In the genomic region with DNA sequence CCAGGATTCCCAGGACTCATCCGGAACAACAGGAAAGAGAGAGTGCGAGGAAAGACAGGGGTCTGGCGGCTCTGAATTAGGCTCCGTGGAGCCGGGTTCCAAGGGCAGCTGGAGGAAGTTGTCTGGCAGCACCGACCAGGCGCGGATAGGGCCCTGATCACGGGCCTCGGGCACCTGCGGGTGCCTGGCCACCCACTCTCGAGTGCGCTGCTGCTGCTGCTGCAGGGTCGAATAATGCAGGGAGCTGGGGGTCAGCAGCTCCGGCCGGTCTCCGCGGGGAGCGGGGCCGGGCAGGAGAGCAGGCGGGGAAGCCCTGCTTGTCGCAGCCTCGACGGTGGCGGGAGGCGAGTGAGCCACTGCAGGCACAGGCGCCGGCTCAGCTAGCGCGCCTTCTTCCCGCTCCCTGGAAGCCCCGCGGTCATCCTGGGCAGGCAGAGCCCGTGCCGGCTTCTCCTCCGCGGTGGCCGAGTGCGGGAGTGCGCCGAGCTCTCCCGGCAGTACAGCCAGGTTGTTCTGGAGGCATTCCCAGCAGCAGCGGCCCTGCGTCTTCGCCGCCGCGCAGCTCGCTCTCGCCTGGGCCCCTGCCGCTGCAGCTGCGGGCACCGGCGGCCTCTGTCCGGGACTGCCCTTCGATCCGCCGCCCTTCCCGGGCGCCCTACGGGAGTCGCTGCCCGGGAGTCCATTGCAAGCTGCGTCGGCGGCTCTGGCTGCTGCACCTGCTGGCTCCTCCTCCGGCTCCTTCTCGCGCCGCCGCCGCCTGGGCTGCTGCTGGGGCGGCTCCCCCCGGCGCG, we compare ENCODE assay signal across 7 cellular contexts. TPM values are rescaled to one million over a fixed set of nuclear protein-coding genes. Genes with fewer than 3 reads are reported as not detected.
DNase-seq lines count a peak whose midpoint lies in the region; ATAC-seq, FAIRE-seq and TF ChIP-seq lines count a peak whose summit lies in the region.

No MANE protein-coding gene starts in this region.

- DNase-seq in GM06990 (ENCODE audit: extremely low read depth, insufficient read length) (peak; percentile 26), activated B cell treated with CpG ODN at 0.5 μM for 24 hours (peak; percentile 18), endothelial cell of umbilical vein (ENCODE audit: low read depth, low spot score) (peak; percentile 35), naive B cell (no peak), uterus (no peak)

- intact Hi-C loops in activated B cell treated with CpG ODN at 0.5 μM for 24 hours (cut with micrococcal nuclease) (no loop called here), endothelial cell of umbilical vein (cut with micrococcal nuclease) (loop anchor here (1.0 to 5.0 kb wide), 3 partner anchors 52 to 145 kb away; partner anchors contain the start of gene SEPTIN11), uterus (cut with DNase I; ENCODE audit: low total_unique reads) (no loop called here)

- no peaks in the 10 kb centered on the region for H3K79me2 ChIP-seq in endothelial cell of umbilical vein (ENCODE audit: control insufficient read depth, insufficient read depth, low read length)

- H3K27ac ChIP-seq in endothelial cell of umbilical vein (ENCODE audit: insufficient read depth, low read depth, low read length): no peak overlapping the region
- no peak overlapping the region for H3K27ac ChIP-seq in uterus

- H3K36me3 ChIP-seq in GM06990 (ENCODE audit: control insufficient read depth, insufficient read depth, low read length) (no peaks in the 10 kb centered on the region), endothelial cell of umbilical vein (ENCODE audit: control insufficient read depth in 2 of 2, extremely low read depth in 1 of 2, insufficient read depth in 2 of 2, low read length in 2 of 2) (no peaks in the 10 kb centered on the region), uterus (no peaks in the 10 kb centered on the region)

- dilution Hi-C loops in endothelial cell of umbilical vein (cut with MboI; ENCODE audit: extremely low pct_ligation_motif_present, low sequenced_read_pairs): no loop called here

- H3K27me3 ChIP-seq in GM06990 (replicated peaks; ENCODE audit: control insufficient read depth, insufficient read depth, low read length) (no peaks in the 10 kb centered on the region; the same call in none of the 2 replicates), endothelial cell of umbilical vein (ENCODE audit: control insufficient read depth in 2 of 2, insufficient read depth in 2 of 2, low read length in 2 of 2) (peaks cover 42 to 75% of the 10 kb centered on the region in 2 experiments), uterus (peaks cover 0 to 13% of the 10 kb centered on the region in 2 donors)

- H3K4me3 Mint-ChIP-seq in activated B cell treated with CpG ODN at 0.5 μM for 24 hours: peak overlapping the region; percentile 17
- peak overlapping the region in 4 of 8 donors; percentile 10 to 69 (median 40) for H3K4me3 Mint-ChIP-seq in naive B cell

- H3K27me3 Mint-ChIP-seq in activated B cell treated with CpG ODN at 0.5 μM for 24 hours (peaks cover 38% of the 10 kb centered on the region), naive B cell (peaks cover 32 to 43% (median 35%) of the 10 kb centered on the region in 3 donors)

- TF ChIP-seq CTCF in GM06990 (IDR thresholded peaks at IDR 0.05; ENCODE audit: insufficient read depth, low read length, poor library complexity, severe bottlenecking) (no peak), activated B cell treated with CpG ODN at 0.5 μM for 24 hours (IDR thresholded peaks at IDR 0.05) (no peak), endothelial cell of umbilical vein (IDR thresholded peaks at IDR 0.05; ENCODE audit: extremely low read depth in 1 of 2, insufficient read depth in 1 of 2, low read depth in 1 of 2, low read length in 2 of 2) (no peak), uterus (IDR thresholded peaks at IDR 0.05) (no peak)

- H3K27ac Mint-ChIP-seq in activated B cell treated with CpG ODN at 0.5 μM for 24 hours (no peak overlapping the region), naive B cell (no peak overlapping the region)

- H3K4me1 ChIP-seq in endothelial cell of umbilical vein (ENCODE audit: control insufficient read depth, extremely low read depth, insufficient read depth, low read length) (peaks cover 4% of the 10 kb centered on the region), uterus (peaks cover 0 to 7% of the 10 kb centered on the region in 2 donors)

- no peaks in the 10 kb centered on the region for H3K9me3 ChIP-seq in endothelial cell of umbilical vein (replicated peaks; ENCODE audit: control insufficient read depth, insufficient read depth, low read length)
- no peaks in the 10 kb centered on the region for H3K9me3 ChIP-seq in uterus

- H3K9ac ChIP-seq in endothelial cell of umbilical vein (replicated peaks; ENCODE audit: extremely low read depth, insufficient read depth, low read length): no peak overlapping the region

- H3K9me3 Mint-ChIP-seq in activated B cell treated with CpG ODN at 0.5 μM for 24 hours (no peaks in the 10 kb centered on the region), naive B cell (peaks cover 0 to 2% (median 0%) of the 10 kb centered on the region in 7 donors)

- BruUV-seq in endothelial cell of umbilical vein (replicated peaks; lab: Mats Ljungman, UMichigan): no TSS peak

- no peaks in the 10 kb centered on the region for H4K20me1 ChIP-seq in endothelial cell of umbilical vein (replicated peaks; ENCODE audit: control insufficient read depth, extremely low read depth, insufficient read depth, low read length)

- H2AFZ ChIP-seq in endothelial cell of umbilical vein (ENCODE audit: low read depth, low read length): peak overlapping the region; percentile 63

- no peak for TF ChIP-seq POLR2A in endothelial cell of umbilical vein (IDR thresholded peaks at IDR 0.05; ENCODE audit: low read depth, low read length)
- no peak for TF ChIP-seq POLR2A in uterus (IDR thresholded peaks at IDR 0.05)

- H3K9me1 ChIP-seq in endothelial cell of umbilical vein (replicated peaks; ENCODE audit: control insufficient read depth, extremely low read depth, insufficient read depth, low read length): no peaks in the 10 kb centered on the region

- FAIRE-seq in endothelial cell of umbilical vein (lab: Jason Lieb, UNC): peak; percentile 24

- ATAC-seq in HG02885 (IDR thresholded peaks at IDR 0.05; ENCODE audit: poor library complexity, unreplicated experiment) (peak; percentile 44), activated B cell treated with CpG ODN at 0.5 μM for 24 hours (ENCODE audit: low read depth) (no peak), naive B cell (ENCODE audit: low read depth in 2 of 2) (peak; percentile 28 to 32), GM19328 (IDR thresholded peaks at IDR 0.05; ENCODE audit: unreplicated experiment) (no peak)

- peak overlapping the region; percentile 52 for H3K4me2 ChIP-seq in endothelial cell of umbilical vein (ENCODE audit: insufficient read depth, low read length)

- H3K4me3 ChIP-seq in GM06990 (replicated peaks; ENCODE audit: low read depth, low read length): peak overlapping the region; percentile 66
- peak overlapping the region in 2 of 3 experiments; percentile 2 to 35 for H3K4me3 ChIP-seq in endothelial cell of umbilical vein (replicated peaks in 1 of 3; ENCODE audit: insufficient read depth in 1 of 3, low read depth in 1 of 3, low read length in 3 of 3)
- H3K4me3 ChIP-seq in uterus: peak overlapping the region; percentile 18 to 36

- H3K36me3 Mint-ChIP-seq in activated B cell treated with CpG ODN at 0.5 μM for 24 hours (ENCODE audit: low read depth) (no peaks in the 10 kb centered on the region), naive B cell (no peaks in the 10 kb centered on the region)

- POLR2A ChIA-PET in activated B cell treated with CpG ODN at 0.5 μM for 24 hours (lab: Charles Lee) (no interaction called here), endothelial cell of umbilical vein (lab: Charles Lee) (interaction anchor here (0.6 kb wide), 1 partner anchor 52 kb away, joined by 3 read pairs; the partner anchor contains the start of gene SEPTIN11)

- CTCF ChIA-PET in activated B cell treated with CpG ODN at 0.5 μM for 24 hours (lab: Charles Lee) (interaction anchor here (1.0 kb wide), 1 partner anchor 11 kb away, joined by 3 read pairs; no protein-coding TSS in a partner anchor), endothelial cell of umbilical vein (lab: Charles Lee) (interaction anchor here (0.8 to 1.7 kb wide), 3 partner anchors 9 to 148 kb away, joined by 3 to 9 read pairs (median 6); no protein-coding TSS in a partner anchor)

- H3K4me1 Mint-ChIP-seq in activated B cell treated with CpG ODN at 0.5 μM for 24 hours (peaks cover 6% of the 10 kb centered on the region), naive B cell (peaks cover 0 to 10% (median 0%) of the 10 kb centered on the region in 3 donors)

TF ChIP-seq in endothelial cell of umbilical vein, 7 proteins besides CTCF, POLR2A, EP300 and RAD21 (continues in another document):
- no peak for TF ChIP-seq GATA2 (IDR thresholded peaks at IDR 0.05; ENCODE audit: insufficient read depth, insufficient read length, low read depth, low read length)
- TF ChIP-seq EZH2 (IDR thresholded peaks at IDR 0.05; ENCODE audit: borderline replicate concordance, low read depth, low read length, severe bottlenecking): peak; percentile 75

RNA-seq across cellular contexts. Expression of gene SOWAHB, which starts 1.0 kb away (rescaled TPM):
- total RNA-seq in activated B cell treated with CpG ODN at 0.5 μM for 24 hours (not detected in 2 replicates), endothelial cell of umbilical vein (not detected in 2 replicates), uterus (1 to 10 TPM in 2 of 4 donors, not detected in 2; 1.9 to 3.3 TPM)
- polyA plus RNA-seq in endothelial cell of umbilical vein (not detected in 2 replicates), naive B cell (ENCODE audit: low read depth in 6 of 6) (not detected)
- not detected in 2 replicates for polyA plus RNA-seq in endothelial cell of umbilical vein (2011; cell fraction: cytosol; rRNA removed)
- not detected in 2 replicates for polyA plus RNA-seq in endothelial cell of umbilical vein (2011; cell fraction: nucleus; rRNA removed)
- not detected in 2 replicates for polyA plus RNA-seq in endothelial cell of umbilical vein (2012)
- 0.27 TPM in 1 of 2 replicates, not detected in the other for polyA minus RNA-seq in endothelial cell of umbilical vein
- not detected for polyA minus RNA-seq in endothelial cell of umbilical vein (2011; cell fraction: cytosol; rRNA and poly(A)+ RNA removed)
- not detected in 2 replicates for polyA minus RNA-seq in endothelial cell of umbilical vein (2011; cell fraction: nucleus; rRNA and poly(A)+ RNA removed)

RNA-seq across cellular contexts. Expression of gene SEPTIN11, which starts 52.6 kb away (rescaled TPM):
- total RNA-seq in activated B cell treated with CpG ODN at 0.5 μM for 24 hours (22.3 and 22.4 TPM in 2 replicates), endothelial cell of umbilical vein (168 and 202 TPM in 2 replicates), uterus (100 to 1,000 TPM in 1 of 4 donors, 10 to 100 TPM in 3; 49.4 to 317 (median 88.1) TPM)
- polyA plus RNA-seq in endothelial cell of umbilical vein (55.9 and 69.4 TPM in 2 replicates), naive B cell (ENCODE audit: low read depth in 6 of 6) (10 to 100 TPM in 4 of 6 donors, 1 to 10 TPM in 2; 6.8 to 15.5 (median 10.9) TPM)
- polyA plus RNA-seq in endothelial cell of umbilical vein (2011; cell fraction: cytosol; rRNA removed): 90.2 and 102 TPM in 2 replicates
- polyA plus RNA-seq in endothelial cell of umbilical vein (2011; cell fraction: nucleus; rRNA removed): 92.9 and 109 TPM in 2 replicates
- polyA plus RNA-seq in endothelial cell of umbilical vein (2012): 116 and 141 TPM in 2 replicates
- 201 and 218 TPM in 2 replicates for polyA minus RNA-seq in endothelial cell of umbilical vein
- 3.5 TPM for polyA minus RNA-seq in endothelial cell of umbilical vein (2011; cell fraction: cytosol; rRNA and poly(A)+ RNA removed)
- polyA minus RNA-seq in endothelial cell of umbilical vein (2011; cell fraction: nucleus; rRNA and poly(A)+ RNA removed): 245 and 309 TPM in 2 replicates

Comparison
In these comparisons a context has a peak if more than half of its experiments do, and no peak if none do; other contexts are left out.
1. DNase-seq: peak in GM06990 (single experiment), activated B cell treated with CpG ODN at 0.5 μM for 24 hours (single experiment) and endothelial cell of umbilical vein (single experiment); none in naive B cell (single experiment) and uterus (0 of 2).
2. ATAC-seq: peak in HG02885 (single experiment) and naive B cell (2 of 2); none in activated B cell treated with CpG ODN at 0.5 μM for 24 hours (single experiment) and GM19328 (single experiment).
3. Peak in every context shown above with its lines, with median percentiles within 50 percentile points of each other: H3K4me3 ChIP-seq.